1 cellular context compared by ENCODE assay signal in genomic region chr4:153418581-153418980, GRCh38.
TF ChIP-seq lines count a peak whose summit lies in the region.

No MANE protein-coding gene starts in this region.

TF ChIP-seq in HCT116, 20 proteins besides CTCF, POLR2A, EP300 and RAD21:
- no peak for TF ChIP-seq TCF7L2 (IDR thresholded peaks at IDR 0.05; ENCODE audit: borderline replicate concordance, extremely low read depth, insufficient read depth, insufficient read length)
- no peak for TF ChIP-seq JUND (IDR thresholded peaks at IDR 0.05)
- no peak for TF ChIP-seq EGR1 (IDR thresholded peaks at IDR 0.05; ENCODE audit: low read depth)
- TF ChIP-seq CEBPB (IDR thresholded peaks at IDR 0.05; ENCODE audit: low read depth), result no peak
- TF ChIP-seq FOSL1 (IDR thresholded peaks at IDR 0.05; ENCODE audit: low read depth), result no peak
- no peak for TF ChIP-seq ZFX (IDR thresholded peaks at IDR 0.05)
- no peak for TF ChIP-seq SIN3A (IDR thresholded peaks at IDR 0.05; ENCODE audit: low read depth)
- no peak for TF ChIP-seq CBX3 (IDR thresholded peaks at IDR 0.05; ENCODE audit: low read depth)
- TF ChIP-seq, protein P1, sequence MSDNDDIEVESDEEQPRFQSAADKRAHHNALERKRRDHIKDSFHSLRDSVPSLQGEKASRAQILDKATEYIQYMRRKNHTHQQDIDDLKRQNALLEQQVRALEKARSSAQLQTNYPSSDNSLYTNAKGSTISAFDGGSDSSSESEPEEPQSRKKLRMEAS (IDR thresholded peaks at IDR 0.05), result no peak
- TF ChIP-seq SRF (IDR thresholded peaks at IDR 0.05; ENCODE audit: low read depth), result no peak
- TF ChIP-seq POLR2AphosphoS5 (IDR thresholded peaks at IDR 0.05; ENCODE audit: low read depth, low read length), result no peak
- no peak for TF ChIP-seq REST (IDR thresholded peaks at IDR 0.05; ENCODE audit: low read depth)
